ENCODE assay signal across 8 cellular contexts in genomic region chr1:165367375-165367993, GRCh38. TPM values are rescaled to one million over a fixed set of nuclear protein-coding genes. Genes with fewer than 3 reads are reported as not detected.
DNase-seq lines count a peak whose midpoint lies in the region; ATAC-seq lines count a peak whose summit lies in the region.

No MANE protein-coding gene starts in this region.

- peak; percentile 64 for ATAC-seq in HG02981 (IDR thresholded peaks at IDR 0.05; ENCODE audit: unreplicated experiment)

- peak; percentile 37 to 83 for DNase-seq in NCI-H524 (lab: John Stamatoyannopoulos, UW)
- DNase-seq in NCI-H524 treated with DMSO at 0.1 percent for 48 hours (lab: John Stamatoyannopoulos, UW), result no peak
- DNase-seq in NCI-H526 (lab: John Stamatoyannopoulos, UW), result peak; percentile 76 to 93
- DNase-seq in activated CD4-positive, alpha-beta T cell treated with anti-CD3 and anti-CD28 coated beads, Interleukin-2, amount 50 U/mL, for 4 hours, result peak; percentile 72 to 79
- peak; percentile 71 for DNase-seq in effector CD4-positive, alpha-beta T cell
- peak; percentile 59 for DNase-seq in myocyte (ENCODE audit: low read depth)
- DNase-seq in stimulated activated CD8-positive, alpha-beta memory T cell treated with anti-CD3 and anti-CD28 coated beads, Interleukin-7, amount 100 ng/mL, for 1 hour (ENCODE audit: low read depth in 2 of 2), result peak; percentile 61 to 66

RNA-seq across cellular contexts. Expression of gene LMX1A, which starts 11.0 kb away (rescaled TPM):
- total RNA-seq in myocyte, result not detected in 2 replicates
- polyA plus RNA-seq in myocyte (2012), result not detected
